ENCODE assay signal across 20 cellular contexts in genomic region chr12:111344254-111344875, GRCh38. TPM values are rescaled to one million over a fixed set of nuclear protein-coding genes. Genes with fewer than 3 reads are reported as not detected.
DNase-seq lines count a peak whose midpoint lies in the region; ATAC-seq and TF ChIP-seq lines count a peak whose summit lies in the region.
"Had no signal": no experiment of that assay in that cellular context is flagged by ENCODE, and none has a peak within 500 bp of the region (broad histone marks: within the 10 kb centered on the region; RNA-seq: fewer than 3 reads in every experiment).

No MANE protein-coding gene starts in this region.

- H4K20me1 ChIP-seq in SK-N-SH (ENCODE audit: insufficient read depth) (no peaks in the 10 kb centered on the region), OCI-LY7 (ENCODE audit: insufficient read depth, low read length) (no peaks in the 10 kb centered on the region)

- no peaks in the 10 kb centered on the region for H3F3A ChIP-seq in SK-N-SH (replicated peaks; ENCODE audit: insufficient read depth)

- H3K27me3 Mint-ChIP-seq in progenitor cell of endocrine pancreas, result no peaks in the 10 kb centered on the region
- H3K27me3 Mint-ChIP-seq: B cell; CD4-positive, alpha-beta T cell had no signal

- DNase-seq in SK-N-SH (no peak), OCI-LY7 (ENCODE audit: low spot score) (no peak), SJSA1 (ENCODE audit: low read depth in 1 of 2, low spot score in 2 of 2) (peak; percentile 81 to 94), progenitor cell of endocrine pancreas (ENCODE audit: low spot score, unreplicated experiment) (no peak), putamen (ENCODE audit: low spot score) (no peak), DMS 273 (lab: John Stamatoyannopoulos, UW; ENCODE audit: unreplicated experiment) (no peak)
- DNase-seq: AML-193; Caco-2; Calu3; CD4-positive, alpha-beta T cell; CD8-positive, alpha-beta T cell; DMS79 treated with DMSO at 0.1 percent for 48 hours; GF-D8 had no signal

- TF ChIP-seq CTCF in SK-N-SH (IDR thresholded peaks at IDR 0.05), result no peak
- TF ChIP-seq CTCF in OCI-LY7 (conservative IDR thresholded peaks at IDR 0.05; ENCODE audit: low read length), result no peak
- TF ChIP-seq CTCF in progenitor cell of endocrine pancreas (IDR thresholded peaks at IDR 0.05; ENCODE audit: unreplicated experiment), result no peak

- CTCF ChIA-PET in SK-N-SH (lab: Yijun Ruan, JAX), result no interaction called here
- CTCF ChIA-PET in OCI-LY7 (lab: Charles Lee; ENCODE audit: unreplicated experiment), result no interaction called here

- TSS peak; percentile 38 for BruUV-seq in OCI-LY7 (replicated peaks; lab: Mats Ljungman, UMichigan)

- H3K4me3 Mint-ChIP-seq in progenitor cell of endocrine pancreas (ENCODE audit: low read depth), result no peak overlapping the region
- H3K4me3 Mint-ChIP-seq: B cell; CD4-positive, alpha-beta T cell; CD8-positive, alpha-beta T cell had no signal

- H3K9me3 ChIP-seq in SK-N-SH (no peaks in the 10 kb centered on the region), OCI-LY7 (ENCODE audit: low read length) (0 out of 2 replicates have a peak, but pooled peaks cover 10% of the 10 kb centered on the region), SJSA1 (replicated peaks) (peaks cover 41% of the 10 kb centered on the region)

- TF ChIP-seq RAD21 in SK-N-SH (IDR thresholded peaks at IDR 0.05; ENCODE audit: low read length), result no peak

- no peaks in the 10 kb centered on the region for H3K27me3 ChIP-seq in SK-N-SH (ENCODE audit: insufficient read depth)
- peaks cover 58% of the 10 kb centered on the region for H3K27me3 ChIP-seq in SJSA1 (replicated peaks)
- H3K27me3 ChIP-seq: BLaER1 treated with 17β-estradiol and CSF1 and Interleukin-3, amounts not matched to agents 10 nM and 100 nM had no signal

- H3K9me3 Mint-ChIP-seq in progenitor cell of endocrine pancreas (ENCODE audit: low read depth), result peaks cover 7% of the 10 kb centered on the region

- H3K36me3 Mint-ChIP-seq in progenitor cell of endocrine pancreas (ENCODE audit: insufficient read depth), result peaks cover 47% of the 10 kb centered on the region
- H3K36me3 Mint-ChIP-seq: CD8-positive, alpha-beta T cell had no signal

- H3K27ac Mint-ChIP-seq in progenitor cell of endocrine pancreas, result peak overlapping the region; percentile 29
- H3K27ac Mint-ChIP-seq: B cell; CD4-positive, alpha-beta T cell; CD8-positive, alpha-beta T cell had no signal

- TF ChIP-seq EP300 in SK-N-SH (IDR thresholded peaks at IDR 0.05; ENCODE audit: borderline replicate concordance in 1 of 2, low read depth in 1 of 2, low read length in 1 of 2), result no peak

- H3K27ac ChIP-seq in SK-N-SH (ENCODE audit: low read depth in 2 of 2, low read length in 1 of 2) (no peak overlapping the region), OCI-LY7 (ENCODE audit: low read depth, low read length, poor library complexity, severe bottlenecking) (no peak overlapping the region), SJSA1 (no peak overlapping the region)
- H3K27ac ChIP-seq: 22Rv1; A549; BLaER1 treated with 17β-estradiol and CSF1 and Interleukin-3, amounts not matched to agents 10 nM and 100 nM; C4-2B had no signal

- no peak for ATAC-seq in SK-N-SH treated with all-trans-retinoic acid at 6 μM for 48 hours
- ATAC-seq in GM18909 (IDR thresholded peaks at IDR 0.05; ENCODE audit: poor library complexity, unreplicated experiment), result no peak
- ATAC-seq: A549; CD8-positive, alpha-beta T cell had no signal

- H3K4me2 ChIP-seq in SK-N-SH (no peak overlapping the region), OCI-LY7 (ENCODE audit: low read length) (no peak overlapping the region)
- H3K4me2 ChIP-seq: A549; BLaER1 treated with 17β-estradiol and CSF1 and Interleukin-3, amounts not matched to agents 10 nM and 100 nM had no signal

- no peak overlapping the region for H3K4me3 ChIP-seq in SK-N-SH (ENCODE audit: low read depth in 2 of 2, low read length in 1 of 2)
- H3K4me3 ChIP-seq in OCI-LY7 (ENCODE audit: low read depth, low read length, poor library complexity, severe bottlenecking), result no peak overlapping the region
- H3K4me3 ChIP-seq in SJSA1, result no peak overlapping the region
- H3K4me3 ChIP-seq: A549; BLaER1 treated with 17β-estradiol and CSF1 and Interleukin-3, amounts not matched to agents 10 nM and 100 nM had no signal

- no peak overlapping the region for H2AFZ ChIP-seq in SK-N-SH (ENCODE audit: low read depth)
- no peak overlapping the region for H2AFZ ChIP-seq in OCI-LY7 (ENCODE audit: low read length)

- WGBS in SK-N-SH (ENCODE audit: low lambda C conversion rate), result 56% methylated on average over 3 of the region's 4 CpGs

- H3K9ac ChIP-seq in SK-N-SH, result no peak overlapping the region
- H3K9ac ChIP-seq: BLaER1 treated with 17β-estradiol and CSF1 and Interleukin-3, amounts not matched to agents 10 nM and 100 nM had no signal

- H3K36me3 ChIP-seq in SK-N-SH (replicated peaks in 1 of 2; ENCODE audit: control insufficient read depth in 1 of 2, insufficient read depth in 2 of 2, low read length in 1 of 2), result no peaks in the 10 kb centered on the region
- H3K36me3 ChIP-seq in OCI-LY7 (ENCODE audit: insufficient read depth, low read length), result no peaks in the 10 kb centered on the region
- no peaks in the 10 kb centered on the region for H3K36me3 ChIP-seq in SJSA1

- H3K9me2 ChIP-seq in SK-N-SH (no peaks in the 10 kb centered on the region), OCI-LY7 (ENCODE audit: insufficient read depth, low read length) (no peaks in the 10 kb centered on the region)

- POLR2A ChIA-PET in SK-N-SH (lab: Yijun Ruan, JAX) (no interaction called here), OCI-LY7 (lab: Charles Lee) (no interaction called here)

- H3K4me1 ChIP-seq in SK-N-SH (ENCODE audit: control insufficient read depth in 1 of 2, insufficient read depth in 2 of 2, low read depth in 1 of 2, low read length in 1 of 2) (no peaks in the 10 kb centered on the region), OCI-LY7 (ENCODE audit: insufficient read depth, low read length, poor library complexity, severe bottlenecking) (no peaks in the 10 kb centered on the region), SJSA1 (replicated peaks) (no peaks in the 10 kb centered on the region)
- H3K4me1 ChIP-seq: A549, Caco-2 had no signal

- intact Hi-C loops in OCI-LY7 (cut with micrococcal nuclease; ENCODE audit: unreplicated experiment), result no loop called here

- H3K79me2 ChIP-seq in SK-N-SH (ENCODE audit: insufficient read depth), result no peaks in the 10 kb centered on the region
- no peaks in the 10 kb centered on the region for H3K79me2 ChIP-seq in OCI-LY7 (ENCODE audit: insufficient read depth, low read depth, low read length)

- no peaks in the 10 kb centered on the region for H3K4me1 Mint-ChIP-seq in progenitor cell of endocrine pancreas (ENCODE audit: low read depth)

TF ChIP-seq in SK-N-SH treated with all-trans-retinoic acid at 6 μM for 48 hours, 23 proteins besides CTCF, POLR2A, EP300 and RAD21:
- TF ChIP-seq SNAI2 (CRISPR knock-in tag; IDR thresholded peaks at IDR 0.05) (no peak), ZFP3 (CRISPR knock-in tag; IDR thresholded peaks at IDR 0.05) (peak; percentile 97), ARNTL (CRISPR knock-in tag; IDR thresholded peaks at IDR 0.05; ENCODE audit: borderline replicate concordance, low read depth) (no peak), ISL1 (CRISPR knock-in tag; IDR thresholded peaks at IDR 0.05) (no peak), TCF4 (CRISPR knock-in tag; IDR thresholded peaks at IDR 0.05; ENCODE audit: borderline replicate concordance) (no peak)
- TF ChIP-seq, protein P1, sequence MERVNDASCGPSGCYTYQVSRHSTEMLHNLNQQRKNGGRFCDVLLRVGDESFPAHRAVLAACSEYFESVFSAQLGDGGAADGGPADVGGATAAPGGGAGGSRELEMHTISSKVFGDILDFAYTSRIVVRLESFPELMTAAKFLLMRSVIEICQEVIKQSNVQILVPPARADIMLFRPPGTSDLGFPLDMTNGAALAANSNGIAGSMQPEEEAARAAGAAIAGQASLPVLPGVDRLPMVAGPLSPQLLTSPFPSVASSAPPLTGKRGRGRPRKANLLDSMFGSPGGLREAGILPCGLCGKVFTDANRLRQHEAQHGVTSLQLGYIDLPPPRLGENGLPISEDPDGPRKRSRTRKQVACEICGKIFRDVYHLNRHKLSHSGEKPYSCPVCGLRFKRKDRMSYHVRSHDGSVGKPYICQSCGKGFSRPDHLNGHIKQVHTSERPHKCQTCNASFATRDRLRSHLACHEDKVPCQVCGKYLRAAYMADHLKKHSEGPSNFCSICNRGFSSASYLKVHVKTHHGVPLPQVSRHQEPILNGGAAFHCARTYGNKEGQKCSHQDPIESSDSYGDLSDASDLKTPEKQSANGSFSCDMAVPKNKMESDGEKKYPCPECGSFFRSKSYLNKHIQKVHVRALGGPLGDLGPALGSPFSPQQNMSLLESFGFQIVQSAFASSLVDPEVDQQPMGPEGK (CRISPR knock-in tag; IDR thresholded peaks at IDR 0.05; ENCODE audit: borderline replicate concordance), result no peak

TF ChIP-seq in SK-N-SH, 30 proteins besides CTCF, POLR2A, EP300 and RAD21 (continues in another document):
- TF ChIP-seq ZBTB33 (IDR thresholded peaks at IDR 0.05; ENCODE audit: borderline replicate concordance, low read depth) (no peak), RXRA (IDR thresholded peaks at IDR 0.05; ENCODE audit: borderline replicate concordance, low read depth) (no peak), EZH2phosphoT487 (IDR thresholded peaks at IDR 0.05; ENCODE audit: borderline replicate concordance, low read depth) (no peak)

RNA-seq across cellular contexts. Expression of gene PHETA1, which starts 24.5 kb away (rescaled TPM):
- 7.3 and 8.1 TPM in 2 replicates for polyA plus RNA-seq in SK-N-SH (2012; rRNA removed)
- 4.3 and 7.9 TPM in 2 replicates for polyA plus RNA-seq in SK-N-SH (2012; cell fraction: cytosol; rRNA removed)
- 11.4 and 14.1 TPM in 2 replicates for polyA plus RNA-seq in SK-N-SH (2012; cell fraction: nucleus; rRNA removed)
- 0.70 and 0.73 TPM in 2 replicates for total RNA-seq in OCI-LY7 (2014; rRNA removed; shearing (Covaris generic))
- 2.7 TPM in 2 replicates for total RNA-seq in OCI-LY7 (2022)
- total RNA-seq in SJSA1 (2014; rRNA removed; shearing (Covaris generic)), result 1.8 and 8.5 TPM in 2 replicates
- total RNA-seq in progenitor cell of endocrine pancreas, result 31.3 and 32.9 TPM in 2 replicates

Comparison
In these comparisons a context has a peak if more than half of its experiments do, and no peak if none do; other contexts are left out.
1. DNase-seq: peak in SJSA1 (2 of 2); none in SK-N-SH (single experiment), OCI-LY7 (single experiment), progenitor cell of endocrine pancreas (single experiment), putamen (single experiment) and DMS 273 (single experiment).